In the genomic region with DNA sequence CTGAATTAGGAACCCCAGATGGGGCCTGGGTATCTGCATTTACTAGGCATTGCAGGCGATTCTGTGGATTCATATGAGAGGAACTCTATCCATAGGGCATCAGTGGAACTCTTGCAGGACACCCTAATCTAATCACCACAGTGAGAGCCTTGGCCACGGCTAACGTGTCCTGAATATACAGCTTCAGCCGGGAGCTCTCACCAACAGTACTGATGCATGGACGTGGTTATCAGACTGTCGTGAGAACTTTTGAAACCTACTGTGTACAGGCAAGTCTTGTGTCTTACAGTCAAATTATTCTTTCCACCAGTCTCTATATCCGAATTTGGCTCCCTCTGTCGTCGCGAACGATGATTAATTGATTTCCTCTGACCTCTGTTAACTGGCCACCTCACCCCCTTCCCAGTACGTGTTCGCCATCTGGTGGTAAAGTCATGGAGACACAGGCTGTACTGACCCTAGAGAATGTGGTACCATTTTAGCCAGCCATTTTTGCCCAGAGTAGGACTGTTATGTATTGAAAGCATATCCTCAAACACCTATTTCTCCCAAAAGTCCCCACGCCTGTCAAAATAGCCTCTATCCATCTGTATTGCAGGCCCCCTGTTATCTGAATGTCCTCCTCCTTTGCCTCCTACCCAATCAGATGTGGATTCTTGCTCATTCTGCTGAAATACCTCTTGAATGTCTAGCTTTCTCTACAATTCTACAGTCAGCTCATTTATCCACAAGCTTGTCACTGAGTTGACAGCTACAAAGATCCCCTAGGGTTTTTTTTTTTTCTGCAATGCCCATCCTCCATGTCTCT, we compare ENCODE assay signal across 8 cellular contexts. TPM values are rescaled to one million over a fixed set of nuclear protein-coding genes. Genes with fewer than 3 reads are reported as not detected.
DNase-seq lines count a peak whose midpoint lies in the region; ATAC-seq, FAIRE-seq and TF ChIP-seq lines count a peak whose summit lies in the region.

No MANE protein-coding gene starts in this region.

- WGBS in pancreas, 2 donors = 21 to 22% methylated on average over 14 of the region's 14 CpGs

- no peaks in the 10 kb centered on the region for H3K9me3 Mint-ChIP-seq in activated CD8-positive, alpha-beta T cell treated with anti-CD3 and anti-CD28 coated beads, Interleukin-2, amount 10 ng/mL, durations not matched to agents 7 days and 5 days (ENCODE audit: insufficient read depth)
- H3K9me3 Mint-ChIP-seq in glutamatergic neuron (ENCODE audit: unreplicated experiment) = peaks cover 6% of the 10 kb centered on the region

- H3K27me3 Mint-ChIP-seq in activated CD8-positive, alpha-beta T cell treated with anti-CD3 and anti-CD28 coated beads, Interleukin-2, amount 10 ng/mL, durations not matched to agents 7 days and 5 days (ENCODE audit: low read depth) = peaks cover 3% of the 10 kb centered on the region
- H3K27me3 Mint-ChIP-seq in glutamatergic neuron (ENCODE audit: unreplicated experiment) = peaks cover 5% of the 10 kb centered on the region

- H3K27me3 ChIP-seq in pancreas = no peaks in the 10 kb centered on the region

- POLR2A ChIA-PET in activated CD8-positive, alpha-beta T cell treated with anti-CD3 and anti-CD28 coated beads, Interleukin-2, amount 10 ng/mL, durations not matched to agents 7 days and 5 days (lab: Charles Lee) = no interaction called here

- no peak overlapping the region for H3K4me3 ChIP-seq in pancreas

- peak; percentile 73 for TF ChIP-seq CTCF in glutamatergic neuron (IDR thresholded peaks at IDR 0.05; ENCODE audit: partially characterized antibody, unreplicated experiment)
- TF ChIP-seq CTCF in pancreas (IDR thresholded peaks at IDR 0.05) = peak; percentile 48 to 72 (median 58)

- H3K4me3 Mint-ChIP-seq in activated CD8-positive, alpha-beta T cell treated with anti-CD3 and anti-CD28 coated beads, Interleukin-2, amount 10 ng/mL, durations not matched to agents 7 days and 5 days = no peak overlapping the region
- H3K4me3 Mint-ChIP-seq in glutamatergic neuron (ENCODE audit: unreplicated experiment) = no peak overlapping the region

- no peaks in the 10 kb centered on the region for H3K4me1 ChIP-seq in pancreas

- H3K36me3 ChIP-seq in pancreas = no peaks in the 10 kb centered on the region

- no peak overlapping the region for H3K27ac Mint-ChIP-seq in activated CD8-positive, alpha-beta T cell treated with anti-CD3 and anti-CD28 coated beads, Interleukin-2, amount 10 ng/mL, durations not matched to agents 7 days and 5 days
- H3K27ac Mint-ChIP-seq in glutamatergic neuron (ENCODE audit: unreplicated experiment) = no peak overlapping the region

- no peak for FAIRE-seq in pancreas (lab: Jason Lieb, UNC)

- DNase-seq in COLO668 (lab: John Stamatoyannopoulos, UW; ENCODE audit: unreplicated experiment) = peak; percentile 56
- DNase-seq in NCI-H2196 (lab: John Stamatoyannopoulos, UW; ENCODE audit: unreplicated experiment) = peak; percentile 62
- peak; percentile 48 for DNase-seq in activated CD8-positive, alpha-beta T cell treated with anti-CD3 and anti-CD28 coated beads, Interleukin-2, amount 10 ng/mL, durations not matched to agents 7 days and 5 days
- peak; percentile 61 for DNase-seq in glutamatergic neuron
- DNase-seq in pancreas = peak in 3 of 6 donors; percentile 40 to 59 (median 40)
- DNase-seq in NCI-H187 treated with DMSO at 0.1 percent for 48 hours (lab: John Stamatoyannopoulos, UW) = no peak

- no peaks in the 10 kb centered on the region for H3K9me3 ChIP-seq in pancreas

- H3K36me3 Mint-ChIP-seq in activated CD8-positive, alpha-beta T cell treated with anti-CD3 and anti-CD28 coated beads, Interleukin-2, amount 10 ng/mL, durations not matched to agents 7 days and 5 days (ENCODE audit: low read depth) = no peaks in the 10 kb centered on the region
- H3K36me3 Mint-ChIP-seq in glutamatergic neuron (ENCODE audit: unreplicated experiment) = no peaks in the 10 kb centered on the region

- no peak overlapping the region for H3K27ac ChIP-seq in pancreas

- H3K4me1 Mint-ChIP-seq in activated CD8-positive, alpha-beta T cell treated with anti-CD3 and anti-CD28 coated beads, Interleukin-2, amount 10 ng/mL, durations not matched to agents 7 days and 5 days (ENCODE audit: low read depth) = no peaks in the 10 kb centered on the region
- H3K4me1 Mint-ChIP-seq in glutamatergic neuron (ENCODE audit: low read depth, unreplicated experiment) = peaks cover 21% of the 10 kb centered on the region

- ATAC-seq in GM18858 (IDR thresholded peaks at IDR 0.05; ENCODE audit: unreplicated experiment) (peak; percentile 78), HG03095 (IDR thresholded peaks at IDR 0.05; ENCODE audit: unreplicated experiment) (peak; percentile 59), pancreas (peak; percentile 92 to 96 (median 94))
- ATAC-seq in activated CD8-positive, alpha-beta T cell treated with anti-CD3 and anti-CD28 coated beads, Interleukin-2, amount 10 ng/mL, durations not matched to agents 7 days and 5 days = peak; percentile 82

- CTCF ChIA-PET in activated CD8-positive, alpha-beta T cell treated with anti-CD3 and anti-CD28 coated beads, Interleukin-2, amount 10 ng/mL, durations not matched to agents 7 days and 5 days (lab: Charles Lee) = interaction anchor here (1.1 to 6.2 kb wide), 6 partner anchors 9 to 218 kb away, joined by 3 to 47 read pairs (median 4); no protein-coding TSS in a partner anchor

- intact Hi-C loops in pancreas (cut with DNase I) = loop anchor here in 2 of 3 donors (5.0 to 10.0 kb wide), 3 partner anchors 96 to 216 kb away; no protein-coding TSS in a partner anchor

RNA-seq across cellular contexts. Expression of a gene that starts 39.7 kb away (rescaled TPM):
- not detected for total RNA-seq in activated CD8-positive, alpha-beta T cell treated with anti-CD3 and anti-CD28 coated beads, Interleukin-2, amount 10 ng/mL, durations not matched to agents 7 days and 5 days
- total RNA-seq in glutamatergic neuron (ENCODE audit: unreplicated experiment) (0.56 TPM), pancreas (10 to 100 TPM in 1 of 6 donors, under 1 TPM in 3, not detected in 2; 0.54 to 16.8 (median 0.70) TPM)
- under 1 TPM; 0.23 to 0.68 TPM for polyA plus RNA-seq in pancreas

RNA-seq across cellular contexts. Expression of a gene that starts 42.8 kb away (rescaled TPM):
- not detected for total RNA-seq in activated CD8-positive, alpha-beta T cell treated with anti-CD3 and anti-CD28 coated beads, Interleukin-2, amount 10 ng/mL, durations not matched to agents 7 days and 5 days
- total RNA-seq in glutamatergic neuron (ENCODE audit: unreplicated experiment) (not detected), pancreas (1 to 10 TPM in 2 of 6 donors, under 1 TPM in 3, not detected in 1; 0.16 to 2.5 (median 0.40) TPM)
- under 1 TPM; 0.09 to 0.15 TPM for polyA plus RNA-seq in pancreas
